Comparison of ENCODE assay signal across 27 cellular contexts in the genomic region with DNA sequence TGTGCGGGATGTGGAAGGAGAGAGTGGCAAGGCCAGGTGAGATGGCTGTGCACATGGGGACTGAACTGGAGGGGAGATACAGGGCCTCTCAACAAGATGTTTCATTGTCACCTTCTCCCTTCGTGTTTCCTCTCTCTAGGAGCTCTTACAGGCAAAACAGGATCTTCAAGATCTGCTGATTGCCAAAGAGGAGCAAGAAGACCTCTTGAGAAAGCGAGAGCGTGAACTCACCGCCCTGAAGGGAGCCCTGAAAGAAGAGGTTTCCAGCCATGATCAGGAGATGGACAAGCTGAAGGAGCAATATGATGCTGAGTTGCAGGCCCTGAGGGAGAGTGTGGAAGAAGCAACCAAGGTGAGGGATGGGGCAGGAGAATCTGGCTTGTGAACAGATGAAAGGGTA.
"Had no signal": no experiment of that assay in that cellular context is flagged by ENCODE, and none has a peak within 500 bp of the region (broad histone marks: within the 10 kb centered on the region; RNA-seq: fewer than 3 reads in every experiment).

No MANE protein-coding gene starts in this region.

- H3K4me3 ChIP-seq: MG63, SK-N-MC had no signal

- H3K9me3 ChIP-seq: MG63 had no signal

- H3K4me3 Mint-ChIP-seq: activated CD4-positive, alpha-beta memory T cell treated with anti-CD3 and anti-CD28 coated beads, Interleukin-2, amount 10 ng/mL, durations not matched to agents 7 days and 5 days; activated CD4-positive, alpha-beta T cell treated with anti-CD3 and anti-CD28 coated beads for 36 hours; activated naive CD4-positive, alpha-beta T cell treated with anti-CD3 and anti-CD28 coated beads for 36 hours; activated naive CD8-positive, alpha-beta T cell; activated T-helper 17 cell treated with anti-CD3 and anti-CD28 coated beads, Interleukin-2, amount 50 U/mL, for 72 hours; T-cell had no signal

- H3K4me1 Mint-ChIP-seq: activated CD4-positive, alpha-beta memory T cell treated with anti-CD3 and anti-CD28 coated beads, Interleukin-2, amount 10 ng/mL, durations not matched to agents 7 days and 5 days; activated CD4-positive, alpha-beta T cell treated with anti-CD3 and anti-CD28 coated beads for 36 hours; activated T-helper 17 cell treated with anti-CD3 and anti-CD28 coated beads, Interleukin-2, amount 50 U/mL, for 72 hours; T-cell had no signal

- H3K36me3 Mint-ChIP-seq: activated naive CD8-positive, alpha-beta T cell; T-cell had no signal

- DNase-seq: activated CD4-positive, alpha-beta memory T cell treated with anti-CD3 and anti-CD28 coated beads, Interleukin-2, amount 10 ng/mL, durations not matched to agents 7 days and 5 days; activated CD4-positive, alpha-beta T cell treated with anti-CD3 and anti-CD28 coated beads for 36 hours; activated CD4-positive, alpha-beta T cell treated with anti-CD3 and anti-CD28 coated beads, Interleukin-2, amount 50 U/mL, for 1 hour; activated gamma-delta T cell; activated naive CD4-positive, alpha-beta T cell treated with anti-CD3 and anti-CD28 coated beads for 36 hours; activated T-cell treated with anti-CD3 and anti-CD28 coated beads for 4 hours; activated T-cell treated with anti-CD3 and anti-CD28 coated beads, Interleukin-2, amount 50 U/mL, for 48 hours; brain microvascular endothelial cell; cerebellar nuclear complex; MG63; MV-4-11; NCI-H1092 treated with DMSO at 0.1 percent for 48 hours; NCI-H1417 treated with DMSO at 0.1 percent for 48 hours; NCI-H1694; NCI-H2029; NCI-H2107; RPMI8226; T-cell; T-helper 2 cell; T1000; WERI-Rb-1 had no signal

- H3K4me2 ChIP-seq: KMS-11 had no signal

- H3K9me3 Mint-ChIP-seq: activated CD4-positive, alpha-beta memory T cell treated with anti-CD3 and anti-CD28 coated beads, Interleukin-2, amount 10 ng/mL, durations not matched to agents 7 days and 5 days; activated naive CD4-positive, alpha-beta T cell treated with anti-CD3 and anti-CD28 coated beads for 36 hours; activated T-helper 17 cell treated with anti-CD3 and anti-CD28 coated beads, Interleukin-2, amount 50 U/mL, for 72 hours; T-cell had no signal

- ATAC-seq: activated CD4-positive, alpha-beta T cell treated with anti-CD3 and anti-CD28 coated beads for 36 hours; activated T-helper 17 cell treated with anti-CD3 and anti-CD28 coated beads, Interleukin-2, amount 50 U/mL, for 72 hours; Panc1; Right ventricle myocardium inferior; T-cell had no signal

- H3K27ac Mint-ChIP-seq: activated CD4-positive, alpha-beta memory T cell treated with anti-CD3 and anti-CD28 coated beads, Interleukin-2, amount 10 ng/mL, durations not matched to agents 7 days and 5 days; activated CD4-positive, alpha-beta T cell treated with anti-CD3 and anti-CD28 coated beads for 36 hours; activated naive CD4-positive, alpha-beta T cell treated with anti-CD3 and anti-CD28 coated beads for 36 hours; activated naive CD8-positive, alpha-beta T cell; activated T-helper 17 cell treated with anti-CD3 and anti-CD28 coated beads, Interleukin-2, amount 50 U/mL, for 72 hours; T-cell had no signal

- H3K27ac ChIP-seq: brain microvascular endothelial cell, KMS-11, SK-N-MC, WERI-Rb-1 had no signal

- H3K36me3 ChIP-seq: brain microvascular endothelial cell, MG63 had no signal

- H3K9ac ChIP-seq: KMS-11 had no signal

- H3K27me3 ChIP-seq: brain microvascular endothelial cell had no signal
